In genomic region chr1:186681136-186681535, GRCh38 we compare ENCODE assay signal across 8 cellular contexts. TPM values are rescaled to one million over a fixed set of nuclear protein-coding genes. Genes with fewer than 3 reads are reported as not detected.
A peak's percentile ranks its signal among the peaks of the same experiment; 100 is the strongest.
DNase-seq lines count a peak whose midpoint lies in the region; ATAC-seq and TF ChIP-seq lines count a peak whose summit lies in the region.

No MANE protein-coding gene starts in this region.

- peak overlapping the region; percentile 99 for H3K27ac Mint-ChIP-seq in osteocyte (ENCODE audit: unreplicated experiment)
- H3K27ac Mint-ChIP-seq in stimulated activated naive B cell treated with anti-CD40 and anti-IgM and Interleukin-4, amounts not matched to agents 10 μg/mL and 1 μg/mL and 100 μg/mL, for 72 hours = no peak overlapping the region

- H3K36me3 ChIP-seq in Peyer's patch (no peaks in the 10 kb centered on the region), esophagus muscularis mucosa (peaks cover 0 to 15% (median under 1%) of the 10 kb centered on the region in 4 donors)

- WGBS in esophagus muscularis mucosa = 13% methylated on average over 9 of the region's 9 CpGs

- no peak for TF ChIP-seq EP300 in esophagus muscularis mucosa (IDR thresholded peaks at IDR 0.05)

- H3K4me3 Mint-ChIP-seq in osteocyte (ENCODE audit: unreplicated experiment) = peak overlapping the region; percentile 98
- H3K4me3 Mint-ChIP-seq in stimulated activated naive B cell treated with anti-CD40 and anti-IgM and Interleukin-4, amounts not matched to agents 10 μg/mL and 1 μg/mL and 100 μg/mL, for 72 hours = peak overlapping the region in 1 of 2 donors; percentile 73

- no peak for TF ChIP-seq POLR2A in Peyer's patch (IDR thresholded peaks at IDR 0.05)
- no peak for TF ChIP-seq POLR2A in esophagus muscularis mucosa (IDR thresholded peaks at IDR 0.05; ENCODE audit: low read depth)

- H3K27ac ChIP-seq in Peyer's patch (peak overlapping the region; percentile 62 to 91 (median 75)), esophagus muscularis mucosa (replicated peaks in 1 of 4) (peak overlapping the region; percentile 89 to 94 (median 92))

- H3K27me3 ChIP-seq in Peyer's patch (no peaks in the 10 kb centered on the region), esophagus muscularis mucosa (no peaks in the 10 kb centered on the region)

- H3K4me3 ChIP-seq in Peyer's patch (peak overlapping the region; percentile 31 to 64 (median 45)), esophagus muscularis mucosa (peak overlapping the region; percentile 65 to 83 (median 74))

- no peaks in the 10 kb centered on the region for H3K9me3 Mint-ChIP-seq in osteocyte (ENCODE audit: unreplicated experiment)
- H3K9me3 Mint-ChIP-seq in stimulated activated naive B cell treated with anti-CD40 and anti-IgM and Interleukin-4, amounts not matched to agents 10 μg/mL and 1 μg/mL and 100 μg/mL, for 72 hours = no peaks in the 10 kb centered on the region

- peaks cover 22% of the 10 kb centered on the region for H3K4me1 Mint-ChIP-seq in osteocyte (ENCODE audit: unreplicated experiment)
- H3K4me1 Mint-ChIP-seq in stimulated activated naive B cell treated with anti-CD40 and anti-IgM and Interleukin-4, amounts not matched to agents 10 μg/mL and 1 μg/mL and 100 μg/mL, for 72 hours = peaks cover 9 to 18% of the 10 kb centered on the region in 2 donors

- H3K9me3 ChIP-seq in Peyer's patch (no peaks in the 10 kb centered on the region), esophagus muscularis mucosa (no peaks in the 10 kb centered on the region)

- ATAC-seq in stimulated activated naive B cell treated with anti-CD40 and anti-IgM and Interleukin-4, amounts not matched to agents 10 μg/mL and 1 μg/mL and 100 μg/mL, for 72 hours (replicated peaks) = no peak
- ATAC-seq in HG03095 (IDR thresholded peaks at IDR 0.05; ENCODE audit: unreplicated experiment) = no peak

- peaks cover 3% of the 10 kb centered on the region for H3K36me3 Mint-ChIP-seq in osteocyte (ENCODE audit: unreplicated experiment)
- no peaks in the 10 kb centered on the region for H3K36me3 Mint-ChIP-seq in stimulated activated naive B cell treated with anti-CD40 and anti-IgM and Interleukin-4, amounts not matched to agents 10 μg/mL and 1 μg/mL and 100 μg/mL, for 72 hours

- intact Hi-C loops in esophagus muscularis mucosa (cut with DNase I) = loop anchor here (5.0 to 10.0 kb wide), 2 partner anchors 74 to 304 kb away; no protein-coding TSS in a partner anchor

- H3K27me3 Mint-ChIP-seq in osteocyte (ENCODE audit: unreplicated experiment) = no peaks in the 10 kb centered on the region
- peaks cover 40 to 43% of the 10 kb centered on the region in 2 donors for H3K27me3 Mint-ChIP-seq in stimulated activated naive B cell treated with anti-CD40 and anti-IgM and Interleukin-4, amounts not matched to agents 10 μg/mL and 1 μg/mL and 100 μg/mL, for 72 hours

- no peaks in the 10 kb centered on the region for H3K4me1 ChIP-seq in Peyer's patch
- H3K4me1 ChIP-seq in esophagus muscularis mucosa = peaks cover 0 to 25% (median 22%) of the 10 kb centered on the region in 4 donors

- peak; percentile 25 for DNase-seq in EH (ENCODE audit: low read depth)
- DNase-seq in Peyer's patch = no peak
- no peak for DNase-seq in esophagus muscularis mucosa (ENCODE audit: extremely low spot score)
- no peak for DNase-seq in osteocyte (ENCODE audit: extremely low spot score, unreplicated experiment)
- DNase-seq in stimulated activated naive B cell treated with anti-CD40 and anti-IgM and Interleukin-4, amounts not matched to agents 10 μg/mL and 1 μg/mL and 100 μg/mL, for 72 hours = no peak
- no peak for DNase-seq in ecto neural progenitor cell (ENCODE audit: low spot score)
- no peak for DNase-seq in mesenteric fat pad (ENCODE audit: low spot score)

- no peak for TF ChIP-seq CTCF in Peyer's patch (IDR thresholded peaks at IDR 0.05)
- no peak for TF ChIP-seq CTCF in esophagus muscularis mucosa (IDR thresholded peaks at IDR 0.05)
- no peak for TF ChIP-seq CTCF in osteocyte (IDR thresholded peaks at IDR 0.05)

RNA-seq across cellular contexts. Expression of gene PTGS2, which starts 0.9 kb away (rescaled TPM):
- total RNA-seq in Peyer's patch (1 to 10 TPM in 2 of 4 donors, under 1 TPM in 2; 0.76 to 1.7 (median 1.1) TPM), esophagus muscularis mucosa (10 to 100 TPM in 1 of 4 donors, 1 to 10 TPM in 3; 2.7 to 18.6 (median 4.3) TPM), osteocyte (3.1 and 4.3 TPM in 2 replicates), mesenteric fat pad (35.0 TPM)
